ENCODE assay signal across 8 cellular contexts in genomic region chr1:96722161-96722908, GRCh38. TPM values are rescaled to one million over a fixed set of nuclear protein-coding genes. Genes with fewer than 3 reads are reported as not detected.
DNase-seq lines count a peak whose midpoint lies in the region; ATAC-seq and TF ChIP-seq lines count a peak whose summit lies in the region.

No MANE protein-coding gene starts in this region.

- intact Hi-C loops in OCI-LY7 (cut with micrococcal nuclease; ENCODE audit: unreplicated experiment) (loop anchor here (2.0 to 10.0 kb wide), 2 partner anchors 1198 to 1488 kb away; partner anchors contain the start of genes DPYD and RWDD3), left cardiac atrium (cut with DNase I) (no loop called here), posterior cingulate gyrus (cut with DNase I) (no loop called here)

- H3K4me1 ChIP-seq in OCI-LY7 (ENCODE audit: insufficient read depth, low read length, poor library complexity, severe bottlenecking), result peaks cover 19% of the 10 kb centered on the region

- peak overlapping the region; percentile 82 for H3K4me3 ChIP-seq in OCI-LY7 (ENCODE audit: low read depth, low read length, poor library complexity, severe bottlenecking)

- H3K36me3 ChIP-seq in OCI-LY7 (ENCODE audit: insufficient read depth, low read length), result peaks cover 39% of the 10 kb centered on the region

- no peaks in the 10 kb centered on the region for H3K9me2 ChIP-seq in OCI-LY7 (ENCODE audit: insufficient read depth, low read length)

- TF ChIP-seq CTCF in OCI-LY7 (conservative IDR thresholded peaks at IDR 0.05; ENCODE audit: low read length), result no peak

- CTCF ChIA-PET in OCI-LY7 (lab: Charles Lee; ENCODE audit: unreplicated experiment), result no interaction called here

- POLR2A ChIA-PET in OCI-LY7 (lab: Charles Lee), result interaction anchor here (0.5 to 2.0 kb wide), 6 partner anchors 12 to 200 kb away, joined by 3 to 11 read pairs (median 4); no protein-coding TSS in a partner anchor

- peak; percentile 58 for ATAC-seq in GM19455 (IDR thresholded peaks at IDR 0.05; ENCODE audit: unreplicated experiment)
- peak; percentile 24 for ATAC-seq in HG03565 (IDR thresholded peaks at IDR 0.05; ENCODE audit: unreplicated experiment)
- peak; percentile 73 to 86 for ATAC-seq in left cardiac atrium

- peaks cover 41% of the 10 kb centered on the region for H3K79me2 ChIP-seq in OCI-LY7 (ENCODE audit: insufficient read depth, low read depth, low read length)

- BruUV-seq in OCI-LY7 (replicated peaks; lab: Mats Ljungman, UMichigan), result no TSS peak

- peak overlapping the region; percentile 63 for H3K27ac ChIP-seq in OCI-LY7 (ENCODE audit: low read depth, low read length, poor library complexity, severe bottlenecking)
- peak overlapping the region; percentile 97 for H3K27ac ChIP-seq in angular gyrus (ENCODE audit: low read depth, low read length)

- peak overlapping the region; percentile 97 for H3K4me2 ChIP-seq in OCI-LY7 (ENCODE audit: low read length)

- H3K9me3 ChIP-seq in OCI-LY7 (ENCODE audit: low read length), result no peaks in the 10 kb centered on the region; the same call in 1 of the 2 replicates

- DNase-seq in DMS 273 treated with DMSO at 0.1 percent for 48 hours (lab: John Stamatoyannopoulos, UW) (peak; percentile 50), OCI-LY7 (ENCODE audit: low spot score) (peak; percentile 31), left cardiac atrium (peak; percentile 71), posterior cingulate gyrus (peak; percentile 65 to 96 (median 77)), NOMO-1 treated with DMSO at 0.1 percent for 48 hours (lab: John Stamatoyannopoulos, UW; ENCODE audit: unreplicated experiment) (no peak)

- H4K20me1 ChIP-seq in OCI-LY7 (ENCODE audit: insufficient read depth, low read length), result peaks cover 5% of the 10 kb centered on the region; the same call in 1 of the 2 replicates

- H2AFZ ChIP-seq in OCI-LY7 (ENCODE audit: low read length), result peak overlapping the region; percentile 96; the same call in 1 of the 2 replicates

RNA-seq across cellular contexts. Expression of gene PTBP2, which starts 0.8 kb away (rescaled TPM):
- total RNA-seq in OCI-LY7 (2014; rRNA removed; shearing (Covaris generic)), result 36.1 and 36.9 TPM in 2 replicates
- total RNA-seq in OCI-LY7 (2022), result 46.0 and 54.2 TPM in 2 replicates
- total RNA-seq in left cardiac atrium, result 10 to 100 TPM; 12.5 to 16.3 TPM

Comparison
In these comparisons a context has a peak if more than half of its experiments do, and no peak if none do; other contexts are left out.
1. ATAC-seq: peak in every context shown above with its lines; median percentile 80 in left cardiac atrium; 58 in GM19455; 24 in HG03565.